8 cellular contexts compared by ENCODE assay signal in genomic region chr20:34516874-34517542, GRCh38. TPM values are rescaled to one million over a fixed set of nuclear protein-coding genes. Genes with fewer than 3 reads are reported as not detected.
DNase-seq lines count a peak whose midpoint lies in the region; ATAC-seq and TF ChIP-seq lines count a peak whose summit lies in the region.

No MANE protein-coding gene starts in this region.

- WGBS in mesendoderm (ENCODE audit: extremely low coverage, insufficient coverage, low lambda C conversion rate): no CpG with 5 or more reads among the region's 12 CpGs
- 0% methylated on average over 12 of the region's 12 CpGs for WGBS in suprapubic skin

- peak overlapping the region; percentile 44 for H3K27ac ChIP-seq in SU-DHL-6 (ENCODE audit: low read depth, low read length)
- peak overlapping the region; percentile 97 for H3K27ac ChIP-seq in mesendoderm (ENCODE audit: low read depth, low read length)
- H3K27ac ChIP-seq in suprapubic skin: peak overlapping the region; percentile 98

- H4K8ac ChIP-seq in mesendoderm (ENCODE audit: low read depth, low read length): peak overlapping the region; percentile 84

- DNase-seq in GM12865 (ENCODE audit: low read depth) (peak; percentile 50), dermis blood vessel endothelial cell (peak; percentile 41), mesendoderm (peak; percentile 43), suprapubic skin (ENCODE audit: low spot score in 2 of 2) (no peak), middle frontal gyrus (ENCODE audit: extremely low spot score, low spot score) (no peak), NCI-H2196 (lab: John Stamatoyannopoulos, UW; ENCODE audit: unreplicated experiment) (no peak)

- H3K18ac ChIP-seq in mesendoderm (ENCODE audit: low read length): peak overlapping the region; percentile 94

- H3K4me2 ChIP-seq in SU-DHL-6 (ENCODE audit: low read depth, low read length, poor library complexity, severe bottlenecking) (peak overlapping the region; percentile 90), mesendoderm (ENCODE audit: low read length) (peak overlapping the region; percentile 53)

- H2AK5ac ChIP-seq in mesendoderm (ENCODE audit: low read length): no peak overlapping the region

- no peaks in the 10 kb centered on the region for H3K79me1 ChIP-seq in mesendoderm (ENCODE audit: low read length)

- peak overlapping the region; percentile 79 for H3K9ac ChIP-seq in SU-DHL-6 (ENCODE audit: low read length)
- peak overlapping the region; percentile 79 for H3K9ac ChIP-seq in mesendoderm (ENCODE audit: low read length)

- H3K4me3 ChIP-seq in GM12865 (ENCODE audit: low read depth, low read length) (peak overlapping the region; percentile 62), SU-DHL-6 (ENCODE audit: insufficient read depth, low read length, poor library complexity, severe bottlenecking) (peak overlapping the region; percentile 83), mesendoderm (ENCODE audit: low read length) (peak overlapping the region; percentile 86), suprapubic skin (peak overlapping the region; percentile 91)

- TF ChIP-seq CTCF in GM12865 (IDR thresholded peaks at IDR 0.05; ENCODE audit: insufficient read depth, low read depth, low read length, missing control alignments): no peak
- no peak for TF ChIP-seq CTCF in SU-DHL-6 (IDR thresholded peaks at IDR 0.05; ENCODE audit: insufficient read depth, low read length, poor library complexity, severe bottlenecking)
- no peak for TF ChIP-seq CTCF in suprapubic skin (IDR thresholded peaks at IDR 0.05)

- H2BK15ac ChIP-seq in mesendoderm (replicated peaks; ENCODE audit: low read depth): no peak overlapping the region

- no peak overlapping the region for H2BK120ac ChIP-seq in mesendoderm (ENCODE audit: low read depth, low read length)

- ATAC-seq in HG03064 (IDR thresholded peaks at IDR 0.05; ENCODE audit: low read depth, unreplicated experiment): peak; percentile 4

- peak overlapping the region; percentile 74 for H3K56ac ChIP-seq in mesendoderm (ENCODE audit: low read length)

- no peak for TF ChIP-seq POLR2A in suprapubic skin (IDR thresholded peaks at IDR 0.05)

- H3K4me1 ChIP-seq in mesendoderm (ENCODE audit: control insufficient read depth, low read depth, low read length) (no peaks in the 10 kb centered on the region), suprapubic skin (peaks cover 50% of the 10 kb centered on the region)

- no peak overlapping the region for H2BK5ac ChIP-seq in mesendoderm (ENCODE audit: low read length)

- H4K20me1 ChIP-seq in SU-DHL-6 (ENCODE audit: low read depth, low read length): no peaks in the 10 kb centered on the region

- H3K79me2 ChIP-seq in SU-DHL-6 (ENCODE audit: insufficient read depth, low read length): peaks cover 55% of the 10 kb centered on the region
- peaks cover 9% of the 10 kb centered on the region for H3K79me2 ChIP-seq in mesendoderm (ENCODE audit: control insufficient read depth, insufficient read depth, low read length)

- TF ChIP-seq EP300 in suprapubic skin (IDR thresholded peaks at IDR 0.05): no peak

- 0 out of 2 replicates have a peak, but pooled peaks cover 7% of the 10 kb centered on the region for H3F3A ChIP-seq in SU-DHL-6 (ENCODE audit: insufficient read depth)

- no peaks in the 10 kb centered on the region for H3K36me3 ChIP-seq in SU-DHL-6 (ENCODE audit: low read length)
- H3K36me3 ChIP-seq in mesendoderm (ENCODE audit: control insufficient read depth, insufficient read depth, low read length): no peaks in the 10 kb centered on the region
- H3K36me3 ChIP-seq in suprapubic skin: peaks cover 9% of the 10 kb centered on the region

- no peaks in the 10 kb centered on the region for H3K9me3 ChIP-seq in SU-DHL-6 (ENCODE audit: insufficient read depth, low read length)
- H3K9me3 ChIP-seq in suprapubic skin: no peaks in the 10 kb centered on the region

- no peak overlapping the region for H3K23ac ChIP-seq in mesendoderm (ENCODE audit: low read length)

- peak overlapping the region; percentile 76 for H3K4ac ChIP-seq in mesendoderm (ENCODE audit: low read depth, low read length)

- H3K27me3 ChIP-seq in SU-DHL-6 (ENCODE audit: low read length): no peaks in the 10 kb centered on the region
- H3K27me3 ChIP-seq in mesendoderm (ENCODE audit: insufficient read depth, low read length, poor library complexity): no peaks in the 10 kb centered on the region
- H3K27me3 ChIP-seq in suprapubic skin: no peaks in the 10 kb centered on the region

- no peaks in the 10 kb centered on the region for H3K9me2 ChIP-seq in SU-DHL-6 (replicated peaks; ENCODE audit: insufficient read depth, low read length)

- H2AFZ ChIP-seq in SU-DHL-6 (ENCODE audit: low read depth, low read length, severe bottlenecking): peak overlapping the region; percentile 92

- no peak overlapping the region for H4K5ac ChIP-seq in mesendoderm (ENCODE audit: low read length)

RNA-seq across cellular contexts. Expression of gene DYNLRB1, which starts 0.8 kb away (rescaled TPM):
- total RNA-seq in dermis blood vessel endothelial cell: 29.6 and 36.9 TPM in 2 replicates
- 198 TPM for polyA plus RNA-seq in mesendoderm (2013, experiment 1 of 2)
- 199 TPM for polyA plus RNA-seq in mesendoderm (2013, experiment 2 of 2)
- 100 to 1,000 TPM; 143 to 270 (median 225) TPM for total RNA-seq in suprapubic skin

RNA-seq across cellular contexts. Expression of gene MAP1LC3A, which starts 41.5 kb away (rescaled TPM):
- total RNA-seq in dermis blood vessel endothelial cell (20.9 and 45.8 TPM in 2 replicates), suprapubic skin (100 to 1,000 TPM in 2 of 4 donors, 10 to 100 TPM in 2; 42.6 to 111 (median 103) TPM)
- polyA plus RNA-seq in mesendoderm (2013, experiment 1 of 2): 3.3 TPM
- 3.3 TPM for polyA plus RNA-seq in mesendoderm (2013, experiment 2 of 2)

Comparison
In these comparisons a context has a peak if more than half of its experiments do, and no peak if none do; other contexts are left out.
1. DNase-seq: peak in GM12865 (single experiment), dermis blood vessel endothelial cell (single experiment) and mesendoderm (single experiment); none in suprapubic skin (0 of 2), middle frontal gyrus (single experiment) and NCI-H2196 (single experiment).
2. H3K27ac ChIP-seq: peak in every context shown above with its lines; median percentile 98 in suprapubic skin; 97 in mesendoderm; 44 in SU-DHL-6.
3. Peak in every context shown above with its lines, with median percentiles within 50 percentile points of each other: H3K4me3 ChIP-seq.